Comparison of ENCODE assay signal across 25 cellular contexts in genomic region chr16:1429631-1430030, GRCh38. TPM values are rescaled to one million over a fixed set of nuclear protein-coding genes. Genes with fewer than 3 reads are reported as not detected.
DNase-seq lines count a peak whose midpoint lies in the region; ATAC-seq and TF ChIP-seq lines count a peak whose summit lies in the region.
"Had no signal": no experiment of that assay in that cellular context is flagged by ENCODE, and none has a peak within 500 bp of the region (broad histone marks: within the 10 kb centered on the region; RNA-seq: fewer than 3 reads in every experiment).

No MANE protein-coding gene starts in this region.

- no peaks in the 10 kb centered on the region for H3K9me3 ChIP-seq in HEK293 (ENCODE audit: control insufficient read depth, insufficient read depth, low read depth, low read length)
- H3K9me3 ChIP-seq in lower lobe of right lung: no peaks in the 10 kb centered on the region
- H3K9me3 ChIP-seq: HAP-1, Peyer's patch, SJSA1 had no signal

- no peaks in the 10 kb centered on the region for H3K36me3 ChIP-seq in HEK293 (ENCODE audit: control insufficient read depth in 2 of 2, insufficient read depth in 1 of 2, low read length in 2 of 2)
- no peaks in the 10 kb centered on the region for H3K36me3 ChIP-seq in lower lobe of right lung
- H3K36me3 ChIP-seq: HAP-1, Peyer's patch, SJSA1 had no signal

- no peak for DNase-seq in activated T-cell treated with anti-CD3 and anti-CD28 coated beads, Interleukin-2, amount 50 U/mL, for 24 hours
- no peak for DNase-seq in activated T-cell treated with anti-CD3 and anti-CD28 coated beads, Interleukin-2, amount 50 U/mL, for 48 hours
- DNase-seq in naive thymus-derived CD8-positive, alpha-beta T cell: no peak
- no peak for DNase-seq in stimulated activated naive B cell treated with anti-CD40 and anti-IgM and Interleukin-4, amounts not matched to agents 10 μg/mL and 1 μg/mL and 100 μg/mL, for 72 hours
- DNase-seq in lower lobe of right lung: no peak
- no peak for DNase-seq in NCI-H345 (lab: John Stamatoyannopoulos, UW)
- DNase-seq: AML-193; CD4-positive, CD25-positive, alpha-beta regulatory T cell; COR-L47; EL; GF-D8; KG1; NCI-H1092; NCI-H2029; NCI-H2227 treated with DMSO at 0.1 percent for 48 hours; NCI-H524; NCI-H82; Peyer's patch had no signal

- H3K4me1 Mint-ChIP-seq in activated T-cell treated with anti-CD3 and anti-CD28 coated beads, Interleukin-2, amount 50 U/mL, for 24 hours (ENCODE audit: low read depth): no peaks in the 10 kb centered on the region
- peaks cover 0 to 7% (median 4%) of the 10 kb centered on the region in 4 donors for H3K4me1 Mint-ChIP-seq in naive thymus-derived CD8-positive, alpha-beta T cell
- H3K4me1 Mint-ChIP-seq in stimulated activated naive B cell treated with anti-CD40 and anti-IgM and Interleukin-4, amounts not matched to agents 10 μg/mL and 1 μg/mL and 100 μg/mL, for 72 hours: peaks cover 10 to 18% of the 10 kb centered on the region in 2 donors

- H3K36me3 Mint-ChIP-seq in activated T-cell treated with anti-CD3 and anti-CD28 coated beads, Interleukin-2, amount 50 U/mL, for 24 hours (ENCODE audit: low read depth): no peaks in the 10 kb centered on the region
- no peaks in the 10 kb centered on the region for H3K36me3 Mint-ChIP-seq in naive thymus-derived CD8-positive, alpha-beta T cell
- no peaks in the 10 kb centered on the region for H3K36me3 Mint-ChIP-seq in stimulated activated naive B cell treated with anti-CD40 and anti-IgM and Interleukin-4, amounts not matched to agents 10 μg/mL and 1 μg/mL and 100 μg/mL, for 72 hours
- H3K36me3 Mint-ChIP-seq: CD4-positive, CD25-positive, alpha-beta regulatory T cell had no signal

- H3K27ac ChIP-seq in HEK293 (ENCODE audit: extremely low read depth, low read depth, low read length): no peak overlapping the region
- no peak overlapping the region for H3K27ac ChIP-seq in lower lobe of right lung
- H3K27ac ChIP-seq: Peyer's patch, SJSA1 had no signal

- no peaks in the 10 kb centered on the region; the same call in 1 of the 2 replicates for H3K4me1 ChIP-seq in HEK293 (ENCODE audit: control insufficient read depth, insufficient read depth, low read length)
- no peaks in the 10 kb centered on the region for H3K4me1 ChIP-seq in lower lobe of right lung
- H3K4me1 ChIP-seq: HAP-1, SJSA1 had no signal

- no peak for ATAC-seq in naive thymus-derived CD8-positive, alpha-beta T cell
- no peak for ATAC-seq in stimulated activated naive B cell treated with anti-CD40 and anti-IgM and Interleukin-4, amounts not matched to agents 10 μg/mL and 1 μg/mL and 100 μg/mL, for 72 hours (replicated peaks)
- no peak for ATAC-seq in lower lobe of right lung
- ATAC-seq in HG02588 (IDR thresholded peaks at IDR 0.05; ENCODE audit: unreplicated experiment): no peak

- H3K9me3 Mint-ChIP-seq in activated T-cell treated with anti-CD3 and anti-CD28 coated beads, Interleukin-2, amount 50 U/mL, for 24 hours: no peaks in the 10 kb centered on the region
- H3K9me3 Mint-ChIP-seq in naive thymus-derived CD8-positive, alpha-beta T cell: no peaks in the 10 kb centered on the region
- H3K9me3 Mint-ChIP-seq in stimulated activated naive B cell treated with anti-CD40 and anti-IgM and Interleukin-4, amounts not matched to agents 10 μg/mL and 1 μg/mL and 100 μg/mL, for 72 hours: no peaks in the 10 kb centered on the region
- H3K9me3 Mint-ChIP-seq: CD4-positive, CD25-positive, alpha-beta regulatory T cell had no signal

- no peak overlapping the region for H3K4me3 Mint-ChIP-seq in activated T-cell treated with anti-CD3 and anti-CD28 coated beads, Interleukin-2, amount 50 U/mL, for 24 hours
- peak overlapping the region in 1 of 10 donors; percentile 45 for H3K4me3 Mint-ChIP-seq in naive thymus-derived CD8-positive, alpha-beta T cell
- H3K4me3 Mint-ChIP-seq in stimulated activated naive B cell treated with anti-CD40 and anti-IgM and Interleukin-4, amounts not matched to agents 10 μg/mL and 1 μg/mL and 100 μg/mL, for 72 hours: no peak overlapping the region

- POLR2A ChIA-PET in HEK293 (lab: Yijun Ruan, JAX): no interaction called here
- POLR2A ChIA-PET in naive thymus-derived CD8-positive, alpha-beta T cell (lab: Charles Lee): interaction anchor here (0.5 to 5.4 kb wide), 4 partner anchors 8 to 182 kb away, joined by 3 to 64 read pairs (median 4); partner anchors contain the start of genes CRAMP1, IFT140, TMEM204 and UQCC4

- no peak for TF ChIP-seq CTCF in HEK293 (tag by site-specific recombination; IDR thresholded peaks at IDR 0.05)
- TF ChIP-seq CTCF in lower lobe of right lung (IDR thresholded peaks at IDR 0.05): no peak

- H3K4me3 ChIP-seq in HEK293 (ENCODE audit: low read depth, low read length): no peak overlapping the region
- H3K4me3 ChIP-seq in lower lobe of right lung: no peak overlapping the region
- H3K4me3 ChIP-seq: HAP-1, Peyer's patch, SJSA1 had no signal

- peaks cover 17% of the 10 kb centered on the region for H3K27me3 ChIP-seq in lower lobe of right lung (ENCODE audit: low read depth)
- H3K27me3 ChIP-seq: Peyer's patch had no signal

- intact Hi-C loops in lower lobe of right lung (cut with DNase I): no loop called here

- H3K27ac Mint-ChIP-seq in activated T-cell treated with anti-CD3 and anti-CD28 coated beads, Interleukin-2, amount 50 U/mL, for 24 hours: peak overlapping the region; percentile 22
- H3K27ac Mint-ChIP-seq in naive thymus-derived CD8-positive, alpha-beta T cell: peak overlapping the region in 6 of 10 donors; percentile 2 to 72 (median 31)
- peak overlapping the region; percentile 62 for H3K27ac Mint-ChIP-seq in stimulated activated naive B cell treated with anti-CD40 and anti-IgM and Interleukin-4, amounts not matched to agents 10 μg/mL and 1 μg/mL and 100 μg/mL, for 72 hours

- CTCF ChIA-PET in HEK293 (lab: Yijun Ruan, JAX): no interaction called here

- no peaks in the 10 kb centered on the region for H3K27me3 Mint-ChIP-seq in activated T-cell treated with anti-CD3 and anti-CD28 coated beads, Interleukin-2, amount 50 U/mL, for 24 hours
- H3K27me3 Mint-ChIP-seq in naive thymus-derived CD8-positive, alpha-beta T cell: no peaks in the 10 kb centered on the region
- peaks cover 0 to 5% of the 10 kb centered on the region in 2 donors for H3K27me3 Mint-ChIP-seq in stimulated activated naive B cell treated with anti-CD40 and anti-IgM and Interleukin-4, amounts not matched to agents 10 μg/mL and 1 μg/mL and 100 μg/mL, for 72 hours
- H3K27me3 Mint-ChIP-seq: CD4-positive, CD25-positive, alpha-beta regulatory T cell had no signal

TF ChIP-seq in HEK293, 187 proteins besides CTCF, POLR2A, EP300 and RAD21:
- TF ChIP-seq HIC1 (tag by site-specific recombination; IDR thresholded peaks at IDR 0.05): peak; percentile 31; the same call in 1 of the 2 replicates
- TF ChIP-seq, protein P1, sequence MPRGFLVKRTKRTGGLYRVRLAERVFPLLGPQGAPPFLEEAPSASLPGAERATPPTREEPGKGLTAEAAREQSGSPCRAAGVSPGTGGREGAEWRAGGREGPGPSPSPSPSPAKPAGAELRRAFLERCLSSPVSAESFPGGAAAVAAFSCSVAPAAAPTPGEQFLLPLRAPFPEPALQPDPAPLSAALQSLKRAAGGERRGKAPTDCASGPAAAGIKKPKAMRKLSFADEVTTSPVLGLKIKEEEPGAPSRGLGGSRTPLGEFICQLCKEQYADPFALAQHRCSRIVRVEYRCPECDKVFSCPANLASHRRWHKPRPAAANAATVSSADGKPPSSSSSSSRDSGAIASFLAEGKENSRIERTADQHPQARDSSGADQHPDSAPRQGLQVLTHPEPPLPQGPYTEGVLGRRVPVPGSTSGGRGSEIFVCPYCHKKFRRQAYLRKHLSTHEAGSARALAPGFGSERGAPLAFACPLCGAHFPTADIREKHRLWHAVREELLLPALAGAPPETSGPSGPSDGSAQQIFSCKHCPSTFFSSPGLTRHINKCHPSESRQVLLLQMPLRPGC (tag by site-specific recombination; IDR thresholded peaks at IDR 0.05): no peak

RNA-seq across cellular contexts. Expression of gene PERCC1, which starts 1.2 kb away (rescaled TPM):
- 1 to 10 TPM; 2.3 to 2.7 TPM for total RNA-seq in naive thymus-derived CD8-positive, alpha-beta T cell
- polyA plus RNA-seq in naive thymus-derived CD8-positive, alpha-beta T cell: under 1 TPM in 1 of 3 donors, not detected in 2; 0.19 TPM
- not detected for total RNA-seq in lower lobe of right lung
- total RNA-seq: A172; CD4-positive, CD25-positive, alpha-beta regulatory T cell; HT1080; Peyer's patch; SJSA1 had no signal
- polyA plus RNA-seq: AG04450; CD4-positive, CD25-positive, alpha-beta regulatory T cell had no signal

RNA-seq across cellular contexts. Expression of gene UQCC4, which starts 9.1 kb away (rescaled TPM):
- total RNA-seq in naive thymus-derived CD8-positive, alpha-beta T cell: 10 to 100 TPM; 10.6 to 10.8 TPM
- polyA plus RNA-seq in naive thymus-derived CD8-positive, alpha-beta T cell: 10 to 100 TPM; 29.9 to 38.6 (median 37.6) TPM
- total RNA-seq in lower lobe of right lung: 9.7 TPM

RNA-seq across cellular contexts. Expression of gene CCDC154, which starts 14.7 kb away (rescaled TPM):
- 10 to 100 TPM; 14.0 to 15.5 TPM for total RNA-seq in naive thymus-derived CD8-positive, alpha-beta T cell
- polyA plus RNA-seq in naive thymus-derived CD8-positive, alpha-beta T cell: not detected
- 3.1 TPM for total RNA-seq in lower lobe of right lung
- total RNA-seq: SJSA1 had no signal
- polyA plus RNA-seq: CD4-positive, CD25-positive, alpha-beta regulatory T cell had no signal

RNA-seq across cellular contexts. Expression of gene UNKL, which starts 15.1 kb away (rescaled TPM):
- 100 to 1,000 TPM; 125 to 151 TPM for total RNA-seq in naive thymus-derived CD8-positive, alpha-beta T cell
- polyA plus RNA-seq in naive thymus-derived CD8-positive, alpha-beta T cell: 10 to 100 TPM in 1 of 3 donors, 1 to 10 TPM in 2; 8.3 to 11.0 (median 8.8) TPM
- total RNA-seq in lower lobe of right lung: 23.1 TPM

RNA-seq across cellular contexts. Expression of gene CLCN7, which starts 45.2 kb away (rescaled TPM):
- 100 to 1,000 TPM; 112 to 116 TPM for total RNA-seq in naive thymus-derived CD8-positive, alpha-beta T cell
- 10 to 100 TPM; 18.7 to 34.7 (median 24.2) TPM for polyA plus RNA-seq in naive thymus-derived CD8-positive, alpha-beta T cell
- 146 TPM for total RNA-seq in lower lobe of right lung
